Comparison of ENCODE assay signal across 12 cellular contexts in the genomic region with DNA sequence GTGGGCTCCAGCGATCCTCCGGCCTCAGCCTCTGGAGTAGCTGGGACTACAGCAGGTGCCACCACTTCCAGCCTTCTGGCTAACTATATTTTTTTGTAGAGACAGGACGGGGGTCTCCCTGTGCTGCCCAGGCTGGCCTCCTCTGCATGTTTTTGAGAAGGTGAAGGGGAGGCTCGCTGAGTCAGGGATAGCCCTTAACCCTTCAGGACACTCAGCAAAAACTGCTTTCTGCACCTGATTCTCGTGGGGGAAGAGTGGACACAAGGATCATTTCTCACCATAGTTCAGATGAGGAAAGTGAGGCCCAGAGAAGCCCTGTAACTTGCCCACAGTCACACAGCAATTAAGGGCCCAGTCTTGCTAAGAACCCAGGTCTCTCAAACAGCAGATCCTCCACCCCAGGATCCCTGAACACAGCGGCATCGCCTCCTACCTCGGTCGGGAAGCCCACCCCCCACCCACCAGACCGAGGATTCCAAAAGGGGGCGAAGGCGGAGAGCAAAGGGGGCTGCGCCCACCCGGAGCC. TPM values are rescaled to one million over a fixed set of nuclear protein-coding genes. Genes with fewer than 3 reads are reported as not detected.
DNase-seq lines count a peak whose midpoint lies in the region; ATAC-seq and TF ChIP-seq lines count a peak whose summit lies in the region.
"Had no signal": no experiment of that assay in that cellular context is flagged by ENCODE, and none has a peak within 500 bp of the region (broad histone marks: within the 10 kb centered on the region; RNA-seq: fewer than 3 reads in every experiment).

No MANE protein-coding gene starts in this region.

- H3K9me3 ChIP-seq in lower lobe of right lung = no peaks in the 10 kb centered on the region
- H3K9me3 ChIP-seq in thoracic aorta = no peaks in the 10 kb centered on the region
- H3K9me3 ChIP-seq: A549 had no signal

- H3K4me3 Mint-ChIP-seq in activated CD4-positive, alpha-beta T cell treated with anti-CD3 and anti-CD28 coated beads, Interleukin-2, amount 10 ng/mL, durations not matched to agents 24 days and 14 days = peak overlapping the region; percentile 77

- intact Hi-C loops in activated CD4-positive, alpha-beta T cell treated with anti-CD3 and anti-CD28 coated beads, Interleukin-2, amount 10 ng/mL, durations not matched to agents 24 days and 14 days (cut with micrococcal nuclease) = loop anchor here (1.0 to 2.0 kb wide), 4 partner anchors 15 to 30 kb away; no protein-coding TSS in a partner anchor
- intact Hi-C loops in lower lobe of right lung (cut with DNase I) (no loop called here), left colon (cut with DNase I, micrococcal nuclease) (no loop called here)

- H3K36me3 Mint-ChIP-seq in activated CD4-positive, alpha-beta T cell treated with anti-CD3 and anti-CD28 coated beads, Interleukin-2, amount 10 ng/mL, durations not matched to agents 24 days and 14 days (ENCODE audit: low read depth) = no peaks in the 10 kb centered on the region

- H3K4me1 ChIP-seq in lower lobe of right lung (peaks cover 75% of the 10 kb centered on the region), thoracic aorta (ENCODE audit: control insufficient read depth in 1 of 2, low read depth in 2 of 2) (peaks cover 4 to 27% of the 10 kb centered on the region in 2 donors)
- H3K4me1 ChIP-seq: A549 had no signal

- no peak for DNase-seq in activated CD4-positive, alpha-beta T cell treated with anti-CD3 and anti-CD28 coated beads, Interleukin-2, amount 10 ng/mL, durations not matched to agents 24 days and 14 days
- no peak for DNase-seq in activated CD4-positive, alpha-beta T cell treated with anti-CD3 and anti-CD28 coated beads, Interleukin-2, amount 50 U/mL, for 48 hours
- DNase-seq in astrocyte of the cerebellum (ENCODE audit: low read depth) (no peak), lower lobe of right lung (no peak), thoracic aorta (ENCODE audit: low spot score) (no peak), left colon (no peak)
- DNase-seq in stimulated activated CD4-positive, alpha-beta T cell treated with anti-CD3 and anti-CD28 coated beads, Interleukin-1b, Interleukin-23, amount 100 ng/mL, for 48 hours = no peak
- DNase-seq: amygdala, NCI-H748 treated with DMSO at 0.1 percent for 48 hours had no signal

- peak overlapping the region; percentile 31 for H3K4me3 ChIP-seq in astrocyte of the cerebellum (ENCODE audit: low read depth, low read length)
- H3K4me3 ChIP-seq in lower lobe of right lung = peak overlapping the region; percentile 61
- peak overlapping the region; percentile 71 for H3K4me3 ChIP-seq in thoracic aorta
- H3K4me3 ChIP-seq: A549 had no signal

- no peaks in the 10 kb centered on the region for H3K9me3 Mint-ChIP-seq in activated CD4-positive, alpha-beta T cell treated with anti-CD3 and anti-CD28 coated beads, Interleukin-2, amount 10 ng/mL, durations not matched to agents 24 days and 14 days

- in situ Hi-C loops in astrocyte of the cerebellum (cut with HindIII; ENCODE audit: low sequenced_read_pairs) = no loop called here

- peak overlapping the region; percentile 90 for H3K27ac ChIP-seq in lower lobe of right lung
- peak overlapping the region; percentile 22 to 28 for H3K27ac ChIP-seq in thoracic aorta
- H3K27ac ChIP-seq: A549 had no signal

- peak overlapping the region; percentile 88 for H3K27ac Mint-ChIP-seq in activated CD4-positive, alpha-beta T cell treated with anti-CD3 and anti-CD28 coated beads, Interleukin-2, amount 10 ng/mL, durations not matched to agents 24 days and 14 days

- H3K27me3 ChIP-seq in lower lobe of right lung (ENCODE audit: low read depth) (peaks cover 6% of the 10 kb centered on the region), thoracic aorta (replicated peaks; ENCODE audit: insufficient read depth) (peaks cover 8% of the 10 kb centered on the region)

- H3K36me3 ChIP-seq in lower lobe of right lung (no peaks in the 10 kb centered on the region), thoracic aorta (no peaks in the 10 kb centered on the region)

- H3K4me1 Mint-ChIP-seq in activated CD4-positive, alpha-beta T cell treated with anti-CD3 and anti-CD28 coated beads, Interleukin-2, amount 10 ng/mL, durations not matched to agents 24 days and 14 days = peaks cover 70% of the 10 kb centered on the region

- no peaks in the 10 kb centered on the region for H3K27me3 Mint-ChIP-seq in activated CD4-positive, alpha-beta T cell treated with anti-CD3 and anti-CD28 coated beads, Interleukin-2, amount 10 ng/mL, durations not matched to agents 24 days and 14 days

- no peak for TF ChIP-seq CTCF in astrocyte of the cerebellum (IDR thresholded peaks at IDR 0.05; ENCODE audit: low read depth, low read length, missing control alignments)
- no peak for TF ChIP-seq CTCF in lower lobe of right lung (IDR thresholded peaks at IDR 0.05)
- TF ChIP-seq CTCF in thoracic aorta (IDR thresholded peaks at IDR 0.05) = no peak

- no peak for ATAC-seq in lower lobe of right lung
- ATAC-seq in thoracic aorta (ENCODE audit: insufficient number of reproducible peaks, low FRiP score, low read depth) = no peak
- no peak for ATAC-seq in left colon
- ATAC-seq in GM21529 (IDR thresholded peaks at IDR 0.05; ENCODE audit: unreplicated experiment) = no peak
- ATAC-seq: A549, HCT116 had no signal

RNA-seq across cellular contexts. Expression of a gene that starts 1.3 kb away (rescaled TPM):
- total RNA-seq in activated CD4-positive, alpha-beta T cell treated with anti-CD3 and anti-CD28 coated beads, Interleukin-2, amount 10 ng/mL, durations not matched to agents 24 days and 14 days = 0.19 and 0.21 TPM in 2 replicates
- total RNA-seq in lower lobe of right lung = 193 TPM
- total RNA-seq in thoracic aorta = 10 to 100 TPM; 17.0 to 21.5 TPM
- total RNA-seq in left colon = 1 to 10 TPM; 1.6 to 2.2 TPM

RNA-seq across cellular contexts. Expression of a gene that starts 29.8 kb away (rescaled TPM):
- 33.9 and 34.7 TPM in 2 replicates for total RNA-seq in activated CD4-positive, alpha-beta T cell treated with anti-CD3 and anti-CD28 coated beads, Interleukin-2, amount 10 ng/mL, durations not matched to agents 24 days and 14 days
- total RNA-seq in lower lobe of right lung = 23.7 TPM
- total RNA-seq in thoracic aorta = 10 to 100 TPM; 38.3 to 55.4 TPM
- total RNA-seq in left colon = 10 to 100 TPM; 21.5 to 25.2 TPM

RNA-seq across cellular contexts. Expression of a gene that starts 38.3 kb away (rescaled TPM):
- total RNA-seq in activated CD4-positive, alpha-beta T cell treated with anti-CD3 and anti-CD28 coated beads, Interleukin-2, amount 10 ng/mL, durations not matched to agents 24 days and 14 days = 53.2 and 55.5 TPM in 2 replicates
- total RNA-seq in lower lobe of right lung = 211 TPM
- total RNA-seq in thoracic aorta = 100 to 1,000 TPM in 1 of 2 donors, 10 to 100 TPM in 1; 96.9 to 188 TPM
- 10 to 100 TPM; 15.7 to 19.6 TPM for total RNA-seq in left colon

Comparison
In these comparisons a context has a peak if more than half of its experiments do, and no peak if none do; other contexts are left out.
1. RNA of a gene that starts 1.3 kb away (total RNA-seq): 193 TPM in lower lobe of right lung (single experiment) and 17.0 to 21.5 TPM in thoracic aorta; 1.6 to 2.2 TPM in left colon and 0.19 to 0.21 TPM in activated CD4-positive, alpha-beta T cell treated with anti-CD3 and anti-CD28 coated beads, Interleukin-2, amount 10 ng/mL, durations not matched to agents 24 days and 14 days; every median in the first group is over 4 times any median in the second.
2. Peak in every context shown above with its lines, with median percentiles within 50 percentile points of each other: H3K4me3 ChIP-seq.